30 cellular contexts compared by ENCODE assay signal in the genomic region with DNA sequence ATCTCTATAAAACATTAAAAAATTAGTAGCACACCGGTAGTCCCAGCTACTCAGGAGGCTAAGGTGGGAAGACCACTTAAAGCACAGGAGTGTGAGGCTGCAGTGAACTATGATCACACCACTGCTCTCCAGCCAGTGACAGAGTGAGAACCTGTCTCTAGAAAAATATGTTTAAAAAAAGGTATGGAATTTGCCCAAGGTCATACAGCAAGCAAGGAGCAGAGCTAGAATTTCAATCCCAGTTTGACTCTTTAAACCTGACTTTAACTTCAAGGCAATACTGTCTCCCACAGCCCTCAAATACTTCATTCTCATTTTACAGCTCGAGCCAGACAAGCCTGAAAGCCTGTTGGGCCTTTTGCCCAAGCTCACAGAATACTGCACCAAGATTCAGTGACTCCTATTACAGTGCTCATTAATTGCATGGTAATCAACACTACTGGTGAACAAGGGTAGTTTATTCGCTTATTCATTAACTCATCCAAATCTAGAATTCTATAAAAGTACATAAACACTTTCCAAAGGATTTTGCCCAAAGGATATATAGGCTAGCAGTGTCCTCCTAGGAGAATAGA.
"Had no signal": no experiment of that assay in that cellular context is flagged by ENCODE, and none has a peak within 500 bp of the region (broad histone marks: within the 10 kb centered on the region; RNA-seq: fewer than 3 reads in every experiment).

No MANE protein-coding gene starts in this region.

- H3K9me3 Mint-ChIP-seq: activated CD4-positive, alpha-beta T cell treated with anti-CD3 and anti-CD28 coated beads, Interleukin-2, amount 10 ng/mL, durations not matched to agents 24 days and 14 days; activated CD8-positive, alpha-beta T cell treated with anti-CD3 and anti-CD28 coated beads for 36 hours; activated naive CD8-positive, alpha-beta T cell treated with anti-CD3 and anti-CD28 coated beads for 36 hours; activated T-cell treated with anti-CD3 and anti-CD28 coated beads, Interleukin-2, amount 50 U/mL, for 72 hours; activated T-helper 17 cell treated with anti-CD3 and anti-CD28 coated beads, Interleukin-2, amount 50 U/mL, for 72 hours had no signal

- H3K27me3 Mint-ChIP-seq: activated CD4-positive, alpha-beta T cell treated with anti-CD3 and anti-CD28 coated beads, Interleukin-2, amount 10 ng/mL, durations not matched to agents 24 days and 14 days; activated CD8-positive, alpha-beta T cell treated with anti-CD3 and anti-CD28 coated beads for 36 hours; activated naive CD8-positive, alpha-beta T cell treated with anti-CD3 and anti-CD28 coated beads for 36 hours; activated T-helper 17 cell treated with anti-CD3 and anti-CD28 coated beads, Interleukin-2, amount 50 U/mL, for 72 hours had no signal

- ATAC-seq: activated CD8-positive, alpha-beta T cell treated with anti-CD3 and anti-CD28 coated beads for 36 hours; activated T-cell treated with anti-CD3 and anti-CD28 coated beads, Interleukin-2, amount 50 U/mL, for 72 hours; activated T-helper 17 cell treated with anti-CD3 and anti-CD28 coated beads, Interleukin-2, amount 50 U/mL, for 72 hours; SK-N-SH treated with all-trans-retinoic acid at 6 μM for 48 hours had no signal

- H3K36me3 ChIP-seq: brain microvascular endothelial cell, MG63, Peyer's patch had no signal

- H3K4me3 Mint-ChIP-seq: activated CD4-positive, alpha-beta T cell treated with anti-CD3 and anti-CD28 coated beads, Interleukin-2, amount 10 ng/mL, durations not matched to agents 24 days and 14 days; activated CD8-positive, alpha-beta T cell treated with anti-CD3 and anti-CD28 coated beads for 36 hours; activated naive CD8-positive, alpha-beta T cell treated with anti-CD3 and anti-CD28 coated beads for 36 hours; activated T-cell treated with anti-CD3 and anti-CD28 coated beads, Interleukin-2, amount 50 U/mL, for 72 hours; activated T-helper 17 cell treated with anti-CD3 and anti-CD28 coated beads, Interleukin-2, amount 50 U/mL, for 72 hours had no signal

- H3K27ac ChIP-seq: brain microvascular endothelial cell, Peyer's patch had no signal

- H3K27ac Mint-ChIP-seq: activated CD4-positive, alpha-beta T cell treated with anti-CD3 and anti-CD28 coated beads, Interleukin-2, amount 10 ng/mL, durations not matched to agents 24 days and 14 days; activated CD8-positive, alpha-beta T cell treated with anti-CD3 and anti-CD28 coated beads for 36 hours; activated naive CD8-positive, alpha-beta T cell treated with anti-CD3 and anti-CD28 coated beads for 36 hours; activated T-cell treated with anti-CD3 and anti-CD28 coated beads, Interleukin-2, amount 50 U/mL, for 72 hours; activated T-helper 17 cell treated with anti-CD3 and anti-CD28 coated beads, Interleukin-2, amount 50 U/mL, for 72 hours had no signal

- H3K36me3 Mint-ChIP-seq: activated naive CD8-positive, alpha-beta T cell treated with anti-CD3 and anti-CD28 coated beads for 36 hours had no signal

- H3K4me3 ChIP-seq: MG63, Peyer's patch had no signal

- DNase-seq: activated CD4-positive, alpha-beta T cell treated with anti-CD3 and anti-CD28 coated beads, Interleukin-2, amount 10 ng/mL, durations not matched to agents 24 days and 14 days; activated CD4-positive, alpha-beta T cell treated with anti-CD3 and anti-CD28 coated beads, Interleukin-2, amount 50 U/mL, for 4 hours; activated CD4-positive, CD25-positive, alpha-beta regulatory T cell; activated CD8-positive, alpha-beta T cell treated with anti-CD3 and anti-CD28 coated beads for 36 hours; activated effector memory CD4-positive, alpha-beta T cell treated with anti-CD3 and anti-CD28 coated beads, Interleukin-2, amount 50 U/mL, for 16 hours; activated naive CD4-positive, alpha-beta T cell; activated naive CD4-positive, alpha-beta T cell treated with anti-CD3 and anti-CD28 coated beads, Interleukin-2, amount 50 U/mL, for 16 hours; activated naive CD8-positive, alpha-beta T cell treated with anti-CD3 and anti-CD28 coated beads for 36 hours; activated T-cell treated with anti-CD3 and anti-CD28 coated beads, Interleukin-2, amount 50 U/mL, for 1 hour; activated T-cell treated with anti-CD3 and anti-CD28 coated beads, Interleukin-2, amount 50 U/mL, for 72 hours; amniotic stem cell; aorta; brain microvascular endothelial cell; central memory CD4-positive, alpha-beta T cell; Kasumi-1; KG1; MG63; MV-4-11; NCI-H1092; NCI-H1436 treated with DMSO at 0.1 percent for 48 hours; NCI-H1694 treated with DMSO at 0.1 percent for 48 hours; NCI-H345; NCI-H524 treated with DMSO at 0.1 percent for 48 hours; Peyer's patch; RPMI8226; SIG-M5; T-helper 1 cell; T-helper 9 cell had no signal

- H3K9me3 ChIP-seq: MG63, Peyer's patch had no signal
